In genomic region chr2:136126527-136126926, GRCh38 we compare ENCODE assay signal across 25 cellular contexts. TPM values are rescaled to one million over a fixed set of nuclear protein-coding genes. Genes with fewer than 3 reads are reported as not detected.
DNase-seq lines count a peak whose midpoint lies in the region; ATAC-seq, FAIRE-seq and TF ChIP-seq lines count a peak whose summit lies in the region.
"Had no signal": no experiment of that assay in that cellular context is flagged by ENCODE, and none has a peak within 500 bp of the region (broad histone marks: within the 10 kb centered on the region; RNA-seq: fewer than 3 reads in every experiment).

No MANE protein-coding gene starts in this region.

- POLR2A ChIA-PET in CD8-positive, alpha-beta T cell (lab: Charles Lee) = interaction anchor here (0.9 to 15.0 kb wide), 4 partner anchors 6 to 213 kb away, joined by 3 to 328 read pairs (median 4); no protein-coding TSS in a partner anchor
- POLR2A ChIA-PET in OCI-LY7 (lab: Charles Lee) = interaction anchor here (2.3 to 2.9 kb wide), 2 partner anchors 9 to 16 kb away, joined by 7 to 27 read pairs; no protein-coding TSS in a partner anchor

- CTCF ChIA-PET in CD8-positive, alpha-beta T cell (lab: Charles Lee) = no interaction called here
- CTCF ChIA-PET in OCI-LY7 (lab: Charles Lee; ENCODE audit: unreplicated experiment) = no interaction called here

- peaks cover 96% of the 10 kb centered on the region for H3K4me1 Mint-ChIP-seq in CD8-positive, alpha-beta T cell (ENCODE audit: low read depth)
- H3K4me1 Mint-ChIP-seq in memory B cell = peaks cover 59% of the 10 kb centered on the region
- H3K4me1 Mint-ChIP-seq: mesothelial cell of epicardium had no signal

- no peak overlapping the region for H3K4me3 ChIP-seq in BLaER1 treated with 17β-estradiol and CSF1 and Interleukin-3, amounts not matched to agents 10 nM and 100 nM
- H3K4me3 ChIP-seq in CD8-positive, alpha-beta T cell (ENCODE audit: low read depth, low read length) = peak overlapping the region; percentile 21
- H3K4me3 ChIP-seq in OCI-LY7 (ENCODE audit: low read depth, low read length, poor library complexity, severe bottlenecking) = no peak overlapping the region
- H3K4me3 ChIP-seq: breast epithelium, dorsolateral prefrontal cortex, esophagus muscularis mucosa, sigmoid colon, tibial artery had no signal

- H4K20me1 ChIP-seq in BLaER1 treated with 17β-estradiol and CSF1 and Interleukin-3, amounts not matched to agents 10 nM and 100 nM = no peaks in the 10 kb centered on the region
- H4K20me1 ChIP-seq in OCI-LY7 (ENCODE audit: insufficient read depth, low read length) = no peaks in the 10 kb centered on the region

- H3K36me3 Mint-ChIP-seq in CD8-positive, alpha-beta T cell = no peaks in the 10 kb centered on the region
- H3K36me3 Mint-ChIP-seq in memory B cell = peaks cover 2% of the 10 kb centered on the region
- H3K36me3 Mint-ChIP-seq: mesothelial cell of epicardium had no signal

- no peak overlapping the region for H2AFZ ChIP-seq in OCI-LY7 (ENCODE audit: low read length)

- peak overlapping the region; percentile 58 to 88 (median 81) for H3K4me2 ChIP-seq in BLaER1 treated with 17β-estradiol and CSF1 and Interleukin-3, amounts not matched to agents 10 nM and 100 nM
- peak overlapping the region; percentile 54 for H3K4me2 ChIP-seq in OCI-LY7 (ENCODE audit: low read length)

- no peak for DNase-seq in CD8-positive, alpha-beta T cell
- DNase-seq in OCI-LY7 (ENCODE audit: low spot score) (no peak), memory B cell (ENCODE audit: low spot score in 2 of 2) (no peak), UCSD-AML1 (lab: John Stamatoyannopoulos, UW; ENCODE audit: unreplicated experiment) (no peak), D721Med (ENCODE audit: insufficient read length, low spot score) (no peak)
- DNase-seq in stimulated activated naive CD4-positive, alpha-beta T cell treated with Interleukin-2 at 50 U/mL for 16 hours (lab: John Stamatoyannopoulos, UW) = no peak
- DNase-seq: activated CD4-positive, alpha-beta T cell treated with anti-CD3 and anti-CD28 coated beads for 1 hour; activated CD8-positive, alpha-beta memory T cell treated with anti-CD3 and anti-CD28 coated beads, Interleukin-2, amount 50 U/mL, for 4 hours; activated naive CD4-positive, alpha-beta T cell treated with anti-CD3 and anti-CD28 coated beads for 36 hours; DND-41; dorsolateral prefrontal cortex; heart left ventricle; islet precursor cell; MV-4-11; NK-92 treated with Interleukin-12 subunit alpha and Interleukin-12 subunit beta, amount 100 ng/mL, for 24 hours; Right ventricle myocardium superior; sigmoid colon; stimulated activated CD4-positive, alpha-beta T cell treated with anti-CD3 and anti-CD28 coated beads, Interleukin-2, amount 100 ng/mL, for 48 hours; tibial artery had no signal

- no peak overlapping the region for H3K27ac ChIP-seq in BLaER1 treated with 17β-estradiol and CSF1 and Interleukin-3, amounts not matched to agents 10 nM and 100 nM
- H3K27ac ChIP-seq in CD8-positive, alpha-beta T cell (ENCODE audit: low read depth, low read length) = peak overlapping the region; percentile 98
- H3K27ac ChIP-seq in OCI-LY7 (ENCODE audit: low read depth, low read length, poor library complexity, severe bottlenecking) = no peak overlapping the region
- H3K27ac ChIP-seq: breast epithelium, dorsolateral prefrontal cortex, esophagus muscularis mucosa, heart left ventricle, sigmoid colon, tibial artery had no signal

- ATAC-seq in CD8-positive, alpha-beta T cell = no peak
- peak; percentile 36 for ATAC-seq in memory B cell (ENCODE audit: low read depth)
- no peak for ATAC-seq in HG03039 (IDR thresholded peaks at IDR 0.05; ENCODE audit: unreplicated experiment)

- H3K79me2 ChIP-seq in OCI-LY7 (ENCODE audit: insufficient read depth, low read depth, low read length) = no peaks in the 10 kb centered on the region

- TF ChIP-seq CTCF in CD8-positive, alpha-beta T cell (IDR thresholded peaks at IDR 0.05) = no peak
- TF ChIP-seq CTCF in OCI-LY7 (conservative IDR thresholded peaks at IDR 0.05; ENCODE audit: low read length) = no peak
- no peak for TF ChIP-seq CTCF in D721Med (IDR thresholded peaks at IDR 0.05; ENCODE audit: insufficient read depth, missing control alignments)

- H3K9me3 Mint-ChIP-seq in CD8-positive, alpha-beta T cell = no peaks in the 10 kb centered on the region
- peaks cover 4% of the 10 kb centered on the region for H3K9me3 Mint-ChIP-seq in memory B cell
- H3K9me3 Mint-ChIP-seq: activated naive CD4-positive, alpha-beta T cell treated with anti-CD3 and anti-CD28 coated beads for 36 hours; mesothelial cell of epicardium had no signal

- H3K4me1 ChIP-seq in BLaER1 treated with 17β-estradiol and CSF1 and Interleukin-3, amounts not matched to agents 10 nM and 100 nM = peaks cover 34 to 89% (median 72%) of the 10 kb centered on the region in 10 experiments
- peaks cover 94% of the 10 kb centered on the region for H3K4me1 ChIP-seq in CD8-positive, alpha-beta T cell (ENCODE audit: insufficient read depth, low read length)
- H3K4me1 ChIP-seq in OCI-LY7 (ENCODE audit: insufficient read depth, low read length, poor library complexity, severe bottlenecking) = peaks cover 100% of the 10 kb centered on the region
- H3K4me1 ChIP-seq: breast epithelium had no signal

- 0 out of 22 replicates have a peak overlapping the region, but pooled peaks of 2 of the 11 experiments have one; percentile 4 to 21 for H3K9ac ChIP-seq in BLaER1 treated with 17β-estradiol and CSF1 and Interleukin-3, amounts not matched to agents 10 nM and 100 nM

- H3K27me3 Mint-ChIP-seq in CD8-positive, alpha-beta T cell (ENCODE audit: low read depth) = no peaks in the 10 kb centered on the region
- H3K27me3 Mint-ChIP-seq in memory B cell = no peaks in the 10 kb centered on the region

- H3K27me3 ChIP-seq in BLaER1 treated with 17β-estradiol and CSF1 and Interleukin-3, amounts not matched to agents 10 nM and 100 nM = peaks cover 0 to 49% (median 9%) of the 10 kb centered on the region in 11 experiments; a peak in 12 of 22 replicates
- no peaks in the 10 kb centered on the region for H3K27me3 ChIP-seq in CD8-positive, alpha-beta T cell (ENCODE audit: insufficient read depth, low read length)
- H3K27me3 ChIP-seq: breast epithelium had no signal

- intact Hi-C loops in CD8-positive, alpha-beta T cell (cut with DNase I, micrococcal nuclease) = no loop called here
- intact Hi-C loops in OCI-LY7 (cut with micrococcal nuclease; ENCODE audit: unreplicated experiment) = no loop called here

- H3K4me3 Mint-ChIP-seq in CD8-positive, alpha-beta T cell = peak overlapping the region; percentile 27
- H3K4me3 Mint-ChIP-seq in memory B cell = peak overlapping the region; percentile 55
- H3K4me3 Mint-ChIP-seq: activated naive CD4-positive, alpha-beta T cell treated with anti-CD3 and anti-CD28 coated beads for 36 hours; mesothelial cell of epicardium had no signal

- H3K27ac Mint-ChIP-seq in CD8-positive, alpha-beta T cell = peak overlapping the region; percentile 100
- peak overlapping the region; percentile 98 for H3K27ac Mint-ChIP-seq in memory B cell
- H3K27ac Mint-ChIP-seq: activated naive CD4-positive, alpha-beta T cell treated with anti-CD3 and anti-CD28 coated beads for 36 hours; mesothelial cell of epicardium had no signal

- H3K9me2 ChIP-seq in OCI-LY7 (ENCODE audit: insufficient read depth, low read length) = no peaks in the 10 kb centered on the region

- no TSS peak for BruUV-seq in OCI-LY7 (replicated peaks; lab: Mats Ljungman, UMichigan)

- peaks cover 0 to 3% (median 0%) of the 10 kb centered on the region in 11 experiments; a peak in 1 of 22 replicates for H3K9me3 ChIP-seq in BLaER1 treated with 17β-estradiol and CSF1 and Interleukin-3, amounts not matched to agents 10 nM and 100 nM (replicated peaks in 1 of 11)
- no peaks in the 10 kb centered on the region for H3K9me3 ChIP-seq in CD8-positive, alpha-beta T cell (ENCODE audit: low read length)
- H3K9me3 ChIP-seq in OCI-LY7 (ENCODE audit: low read length) = no peaks in the 10 kb centered on the region
- H3K9me3 ChIP-seq: breast epithelium, esophagus muscularis mucosa, heart left ventricle, sigmoid colon, tibial artery had no signal

- FAIRE-seq in D721Med (lab: Jason Lieb, UNC) = no peak

- no peaks in the 10 kb centered on the region for H3K36me3 ChIP-seq in BLaER1 treated with 17β-estradiol and CSF1 and Interleukin-3, amounts not matched to agents 10 nM and 100 nM
- no peaks in the 10 kb centered on the region for H3K36me3 ChIP-seq in CD8-positive, alpha-beta T cell (ENCODE audit: insufficient read depth, low read length)
- H3K36me3 ChIP-seq in OCI-LY7 (ENCODE audit: insufficient read depth, low read length) = no peaks in the 10 kb centered on the region
- H3K36me3 ChIP-seq: breast epithelium, esophagus muscularis mucosa, heart left ventricle, sigmoid colon, tibial artery had no signal

RNA-seq across cellular contexts. Expression of gene CXCR4, which starts 8.6 kb away (rescaled TPM):
- total RNA-seq in CD8-positive, alpha-beta T cell = 1,000 to 10,000 TPM; 2,159 to 2,188 TPM
- 367 and 432 TPM in 2 replicates for total RNA-seq in OCI-LY7 (2014; rRNA removed; shearing (Covaris generic))
- total RNA-seq in OCI-LY7 (2022) = 243 and 289 TPM in 2 replicates
- total RNA-seq: osteocyte had no signal

Comparison
In these comparisons a context has a peak if more than half of its experiments do, and no peak if none do; other contexts are left out.
1. RNA of gene CXCR4, which starts 8.6 kb away (total RNA-seq): 2,159 to 2,188 TPM in CD8-positive, alpha-beta T cell; 243 to 432 TPM in OCI-LY7; every median in the first group is over 4 times any median in the second.